Comparison of ENCODE assay signal across 20 cellular contexts in genomic region chr9:137795156-137795666, GRCh38.
DNase-seq lines count a peak whose midpoint lies in the region; ATAC-seq, FAIRE-seq and TF ChIP-seq lines count a peak whose summit lies in the region.
"Had no signal": no experiment of that assay in that cellular context is flagged by ENCODE, and none has a peak within 500 bp of the region (broad histone marks: within the 10 kb centered on the region; RNA-seq: fewer than 3 reads in every experiment).

No MANE protein-coding gene starts in this region.

- WGBS in mesenchymal stem cell: 93% methylated on average over 7 of the region's 9 CpGs
- no CpG with 5 or more reads among the region's 9 CpGs for WGBS in trophoblast cell (ENCODE audit: extremely low coverage, insufficient coverage, insufficient read length)

- H2AFZ ChIP-seq in mesenchymal stem cell (ENCODE audit: low read depth, low read length) (no peak overlapping the region), trophoblast cell (ENCODE audit: insufficient read depth, low read length, poor library complexity) (no peak overlapping the region)

- FAIRE-seq in GM12891 (lab: Jason Lieb, UNC): peak; percentile 35
- peak; percentile 23 for FAIRE-seq in bronchial epithelial cell (lab: Jason Lieb, UNC)
- FAIRE-seq: HTR-8/SVneo had no signal

- H3K4ac ChIP-seq in mesenchymal stem cell (ENCODE audit: low read depth in 1 of 2, low read length in 2 of 2): no peak overlapping the region
- no peak overlapping the region for H3K4ac ChIP-seq in trophoblast cell (ENCODE audit: low read depth, low read length)

- H3K18ac ChIP-seq in mesenchymal stem cell (ENCODE audit: low read depth in 1 of 2, low read length in 2 of 2) (no peak overlapping the region), trophoblast cell (ENCODE audit: low read length) (no peak overlapping the region)

- no peak for ATAC-seq in GM18867 (IDR thresholded peaks at IDR 0.05; ENCODE audit: unreplicated experiment)

- H3K79me1 ChIP-seq in mesenchymal stem cell (replicated peaks; ENCODE audit: low read length, poor library complexity, severe bottlenecking) (peaks cover 24% of the 10 kb centered on the region), trophoblast cell (ENCODE audit: low read length) (no peaks in the 10 kb centered on the region)

- H3K27ac ChIP-seq in mesenchymal stem cell (ENCODE audit: low read length, poor library complexity, severe bottlenecking) (no peak overlapping the region), trophoblast cell (ENCODE audit: low read depth, low read length) (no peak overlapping the region)
- H3K27ac ChIP-seq: RWPE1 had no signal

- H3K9ac ChIP-seq in mesenchymal stem cell (ENCODE audit: low read length) (no peak overlapping the region), trophoblast cell (ENCODE audit: low read length) (no peak overlapping the region)
- H3K9ac ChIP-seq: SK-N-SH had no signal

- H2BK12ac ChIP-seq in mesenchymal stem cell (ENCODE audit: low read length in 2 of 2) (no peak overlapping the region), trophoblast cell (ENCODE audit: low read length) (no peak overlapping the region)

- H3K4me2 ChIP-seq in mesenchymal stem cell (ENCODE audit: low read length, poor library complexity, severe bottlenecking) (no peak overlapping the region), trophoblast cell (ENCODE audit: low read length) (no peak overlapping the region)
- H3K4me2 ChIP-seq: SK-N-SH had no signal

- H2AK5ac ChIP-seq in mesenchymal stem cell (ENCODE audit: low read length, severe bottlenecking): no peak overlapping the region
- H2AK5ac ChIP-seq in trophoblast cell (ENCODE audit: low read length): no peak overlapping the region

- H3K23ac ChIP-seq in mesenchymal stem cell (ENCODE audit: low read length in 2 of 2): no peak overlapping the region
- H3K23ac ChIP-seq in trophoblast cell (ENCODE audit: low read length): no peak overlapping the region

- no peak overlapping the region for H2BK5ac ChIP-seq in mesenchymal stem cell (ENCODE audit: low read depth, low read length, poor library complexity, severe bottlenecking)
- no peak overlapping the region for H2BK5ac ChIP-seq in trophoblast cell (ENCODE audit: low read depth, low read length, poor library complexity)

- peaks cover 13% of the 10 kb centered on the region for H3K36me3 ChIP-seq in bronchial epithelial cell (ENCODE audit: control insufficient read depth, insufficient read depth, low read length)
- peaks cover 66 to 95% of the 10 kb centered on the region in 2 experiments for H3K36me3 ChIP-seq in mesenchymal stem cell (ENCODE audit: control insufficient read depth in 1 of 2, insufficient read depth in 2 of 2, low read depth in 1 of 2, low read length in 2 of 2)
- peaks cover 51 to 60% of the 10 kb centered on the region in 2 experiments for H3K36me3 ChIP-seq in trophoblast cell (ENCODE audit: control insufficient read depth in 1 of 2, insufficient read depth in 2 of 2, low read length in 2 of 2)

- H2BK120ac ChIP-seq in mesenchymal stem cell (ENCODE audit: low read depth, low read length) (no peak overlapping the region), trophoblast cell (ENCODE audit: insufficient read depth, low read length, poor library complexity) (no peak overlapping the region)

- no peak overlapping the region for H2BK15ac ChIP-seq in mesenchymal stem cell (ENCODE audit: low read depth, poor library complexity, severe bottlenecking)

- TF ChIP-seq CTCF in bronchial epithelial cell (IDR thresholded peaks at IDR 0.05; ENCODE audit: insufficient read depth, low read length, severe bottlenecking): no peak

- H4K91ac ChIP-seq in mesenchymal stem cell (ENCODE audit: low read length) (peak overlapping the region; percentile 54), trophoblast cell (ENCODE audit: low read depth, low read length) (no peak overlapping the region)

- H4K8ac ChIP-seq in mesenchymal stem cell (ENCODE audit: low read length): no peak overlapping the region
- no peak overlapping the region for H4K8ac ChIP-seq in trophoblast cell (ENCODE audit: low read depth, low read length)

- H3K27me3 ChIP-seq in bronchial epithelial cell (ENCODE audit: control insufficient read depth, insufficient read depth, low read length) (no peaks in the 10 kb centered on the region), mesenchymal stem cell (ENCODE audit: control insufficient read depth in 1 of 2, insufficient read depth in 1 of 2, low read length in 2 of 2) (no peaks in the 10 kb centered on the region), trophoblast cell (ENCODE audit: insufficient read depth, low read length) (no peaks in the 10 kb centered on the region)

- no peaks in the 10 kb centered on the region for H3K79me2 ChIP-seq in trophoblast cell (ENCODE audit: control insufficient read depth, insufficient read depth, low read length, poor library complexity)

- no peak overlapping the region for H4K12ac ChIP-seq in trophoblast cell (ENCODE audit: low read depth, low read length)

- H3K4me3 ChIP-seq in bronchial epithelial cell (ENCODE audit: low read depth, low read length) (no peak overlapping the region), mesenchymal stem cell (ENCODE audit: insufficient read depth in 1 of 2, low read depth in 1 of 2, low read length in 2 of 2) (no peak overlapping the region), trophoblast cell (ENCODE audit: low read depth, low read length) (no peak overlapping the region)

- peak; percentile 11 for DNase-seq in NCI-H2029 (lab: John Stamatoyannopoulos, UW)
- no peak for DNase-seq in NCI-H2029 treated with DMSO at 0.1 percent for 48 hours (lab: John Stamatoyannopoulos, UW)
- no peak for DNase-seq in GM12891 (ENCODE audit: insufficient read length, low spot score)
- no peak for DNase-seq in bronchial epithelial cell (ENCODE audit: low read depth)
- DNase-seq in mesenchymal stem cell: no peak
- DNase-seq in trophoblast cell: no peak
- DNase-seq in DMS 273 treated with DMSO at 0.1 percent for 48 hours (lab: John Stamatoyannopoulos, UW): no peak
- DNase-seq: 8988T, COR-L47, DMS79 treated with DMSO at 0.1 percent for 48 hours, GOT3, HCEC 1CT, NCI-H1417, NCI-H187, NCI-H748 treated with DMSO at 0.1 percent for 48 hours, SIG-M5, SK-N-SH had no signal

- no peaks in the 10 kb centered on the region for H3K4me1 ChIP-seq in mesenchymal stem cell (ENCODE audit: control insufficient read depth, insufficient read depth, low read depth, low read length)
- H3K4me1 ChIP-seq in trophoblast cell (ENCODE audit: control insufficient read depth in 1 of 2, insufficient read depth in 2 of 2, low read length in 2 of 2): no peaks in the 10 kb centered on the region

- H3K9me3 ChIP-seq in mesenchymal stem cell (ENCODE audit: control insufficient read depth, low read length) (no peaks in the 10 kb centered on the region), trophoblast cell (ENCODE audit: insufficient read depth, low read depth, low read length) (peaks cover 2% of the 10 kb centered on the region)
- H3K9me3 ChIP-seq: SK-N-SH had no signal

- no peak for TF ChIP-seq POLR2A in GM12891 (IDR thresholded peaks at IDR 0.05; ENCODE audit: low read depth, low read length)

- no peak overlapping the region for H3K14ac ChIP-seq in mesenchymal stem cell (ENCODE audit: low read length in 2 of 2)
- H3K14ac ChIP-seq in trophoblast cell (ENCODE audit: low read length): no peak overlapping the region

TF ChIP-seq in GM12891, 5 proteins besides CTCF, POLR2A, EP300 and RAD21:
- TF ChIP-seq POLR2AphosphoS5 (IDR thresholded peaks at IDR 0.05; ENCODE audit: low read depth, low read length) (no peak), TAF1 (IDR thresholded peaks at IDR 0.05; ENCODE audit: low read depth, low read length) (no peak), PAX5 (IDR thresholded peaks at IDR 0.05; ENCODE audit: insufficient read depth, low read length, severe bottlenecking) (no peak), POU2F2 (IDR thresholded peaks at IDR 0.05; ENCODE audit: low read depth, low read length) (no peak), SPI1 (IDR thresholded peaks at IDR 0.05; ENCODE audit: low read depth, low read length) (no peak)
